8 cellular contexts compared by ENCODE assay signal in genomic region chr6:142944126-142945066, GRCh38. TPM values are rescaled to one million over a fixed set of nuclear protein-coding genes. Genes with fewer than 3 reads are reported as not detected.
DNase-seq lines count a peak whose midpoint lies in the region; ATAC-seq and TF ChIP-seq lines count a peak whose summit lies in the region.

No MANE protein-coding gene starts in this region.

- H3K27ac ChIP-seq in CD8-positive, alpha-beta T cell (ENCODE audit: low read depth, low read length): peak overlapping the region; percentile 97
- peak overlapping the region; percentile 84 for H3K27ac ChIP-seq in mesendoderm (ENCODE audit: low read depth, low read length)

- no CpG with 5 or more reads among the region's 57 CpGs for WGBS in mesendoderm (ENCODE audit: extremely low coverage, insufficient coverage, low lambda C conversion rate)

- H3K79me1 ChIP-seq in mesendoderm (ENCODE audit: low read length): peaks cover 5% of the 10 kb centered on the region

- peaks cover 55% of the 10 kb centered on the region for H3K4me1 Mint-ChIP-seq in CD8-positive, alpha-beta T cell (ENCODE audit: low read depth)
- H3K4me1 Mint-ChIP-seq in activated CD8-positive, alpha-beta memory T cell treated with anti-CD3 and anti-CD28 coated beads, Interleukin-2, amount 10 ng/mL, durations not matched to agents 7 days and 5 days: peaks cover 48% of the 10 kb centered on the region
- H3K4me1 Mint-ChIP-seq in effector memory CD8-positive, alpha-beta T cell (ENCODE audit: low read depth in 2 of 2): peaks cover 35 to 56% of the 10 kb centered on the region in 2 donors

- H2BK120ac ChIP-seq in mesendoderm (ENCODE audit: low read depth, low read length): no peak overlapping the region

- H2BK5ac ChIP-seq in mesendoderm (ENCODE audit: low read length): peak overlapping the region; percentile 48

- H3K9ac ChIP-seq in mesendoderm (ENCODE audit: low read length): peak overlapping the region; percentile 87

- H2AK5ac ChIP-seq in mesendoderm (ENCODE audit: low read length): no peak overlapping the region

- peaks cover 11% of the 10 kb centered on the region for H3K36me3 Mint-ChIP-seq in CD8-positive, alpha-beta T cell
- H3K36me3 Mint-ChIP-seq in activated CD8-positive, alpha-beta memory T cell treated with anti-CD3 and anti-CD28 coated beads, Interleukin-2, amount 10 ng/mL, durations not matched to agents 7 days and 5 days: no peaks in the 10 kb centered on the region
- peaks cover 55% of the 10 kb centered on the region for H3K36me3 Mint-ChIP-seq in effector memory CD8-positive, alpha-beta T cell (ENCODE audit: insufficient read depth)

- no peak overlapping the region for H3K4ac ChIP-seq in mesendoderm (ENCODE audit: low read depth, low read length)

- H3K56ac ChIP-seq in mesendoderm (ENCODE audit: low read length): peak overlapping the region; percentile 96

- H3K23ac ChIP-seq in mesendoderm (ENCODE audit: low read length): peak overlapping the region; percentile 92

- peak overlapping the region; percentile 67 for H3K4me3 ChIP-seq in CD8-positive, alpha-beta T cell (ENCODE audit: low read depth, low read length)
- peak overlapping the region; percentile 79 for H3K4me3 ChIP-seq in mesendoderm (ENCODE audit: low read length)

- peaks cover 12% of the 10 kb centered on the region for H3K79me2 ChIP-seq in mesendoderm (ENCODE audit: control insufficient read depth, insufficient read depth, low read length)

- TF ChIP-seq CTCF in CD8-positive, alpha-beta T cell (IDR thresholded peaks at IDR 0.05): no peak

- no peaks in the 10 kb centered on the region for H3K9me3 Mint-ChIP-seq in CD8-positive, alpha-beta T cell
- H3K9me3 Mint-ChIP-seq in activated CD8-positive, alpha-beta memory T cell treated with anti-CD3 and anti-CD28 coated beads, Interleukin-2, amount 10 ng/mL, durations not matched to agents 7 days and 5 days (ENCODE audit: low read depth): no peaks in the 10 kb centered on the region
- H3K9me3 Mint-ChIP-seq in effector memory CD8-positive, alpha-beta T cell: no peaks in the 10 kb centered on the region

- intact Hi-C loops in CD8-positive, alpha-beta T cell (cut with DNase I, micrococcal nuclease): loop anchor here (1.0 to 10.0 kb wide), 7 partner anchors 18 to 1120 kb away; partner anchors contain the start of gene LTV1 (in 2 of the 2)

- ATAC-seq in CD8-positive, alpha-beta T cell: peak; percentile 53
- ATAC-seq in activated CD8-positive, alpha-beta memory T cell treated with anti-CD3 and anti-CD28 coated beads, Interleukin-2, amount 10 ng/mL, durations not matched to agents 7 days and 5 days: peak; percentile 35
- ATAC-seq in effector memory CD8-positive, alpha-beta T cell (replicated peaks): peak; percentile 38
- no peak for ATAC-seq in GM19328 (IDR thresholded peaks at IDR 0.05; ENCODE audit: unreplicated experiment)

- peak overlapping the region; percentile 99 for H3K4me3 Mint-ChIP-seq in CD8-positive, alpha-beta T cell
- H3K4me3 Mint-ChIP-seq in activated CD8-positive, alpha-beta memory T cell treated with anti-CD3 and anti-CD28 coated beads, Interleukin-2, amount 10 ng/mL, durations not matched to agents 7 days and 5 days: peak overlapping the region; percentile 84
- H3K4me3 Mint-ChIP-seq in effector memory CD8-positive, alpha-beta T cell: peak overlapping the region; percentile 92 to 98

- peak overlapping the region; percentile 73 for H3K18ac ChIP-seq in mesendoderm (ENCODE audit: low read length)

- H3K4me1 ChIP-seq in CD8-positive, alpha-beta T cell (ENCODE audit: insufficient read depth, low read length): peaks cover 46% of the 10 kb centered on the region
- H3K4me1 ChIP-seq in mesendoderm (ENCODE audit: control insufficient read depth, low read depth, low read length): peaks cover 5% of the 10 kb centered on the region

- no peak overlapping the region for H2BK15ac ChIP-seq in mesendoderm (replicated peaks; ENCODE audit: low read depth)

- no peak overlapping the region for H4K8ac ChIP-seq in mesendoderm (ENCODE audit: low read depth, low read length)

- no peaks in the 10 kb centered on the region for H3K9me3 ChIP-seq in CD8-positive, alpha-beta T cell (ENCODE audit: low read length)

- CTCF ChIA-PET in CD8-positive, alpha-beta T cell (lab: Charles Lee): interaction anchor here (1.0 to 3.4 kb wide), 6 partner anchors 13 to 125 kb away, joined by 3 to 15 read pairs (median 5); no protein-coding TSS in a partner anchor
- CTCF ChIA-PET in activated CD8-positive, alpha-beta memory T cell treated with anti-CD3 and anti-CD28 coated beads, Interleukin-2, amount 10 ng/mL, durations not matched to agents 7 days and 5 days (lab: Charles Lee): interaction anchor here (1.0 to 2.3 kb wide), 10 partner anchors 9 to 99 kb away, joined by 3 to 10 read pairs (median 4); no protein-coding TSS in a partner anchor

- no peaks in the 10 kb centered on the region for H3K27me3 Mint-ChIP-seq in CD8-positive, alpha-beta T cell (ENCODE audit: low read depth)
- H3K27me3 Mint-ChIP-seq in activated CD8-positive, alpha-beta memory T cell treated with anti-CD3 and anti-CD28 coated beads, Interleukin-2, amount 10 ng/mL, durations not matched to agents 7 days and 5 days: no peaks in the 10 kb centered on the region
- H3K27me3 Mint-ChIP-seq in effector memory CD8-positive, alpha-beta T cell: no peaks in the 10 kb centered on the region

- no peaks in the 10 kb centered on the region for H3K36me3 ChIP-seq in CD8-positive, alpha-beta T cell (ENCODE audit: insufficient read depth, low read length)
- H3K36me3 ChIP-seq in mesendoderm (ENCODE audit: control insufficient read depth, insufficient read depth, low read length): no peaks in the 10 kb centered on the region

- peak; percentile 80 to 99 (median 87) for DNase-seq in CD8-positive, alpha-beta T cell
- DNase-seq in GOT3 (lab: John Stamatoyannopoulos, UW) (peak; percentile 15), NCI-H69 (lab: John Stamatoyannopoulos, UW) (peak; percentile 52), mesendoderm (peak; percentile 89)
- peak; percentile 95 for DNase-seq in activated CD8-positive, alpha-beta memory T cell treated with anti-CD3 and anti-CD28 coated beads, Interleukin-2, amount 10 ng/mL, durations not matched to agents 7 days and 5 days
- DNase-seq in effector memory CD8-positive, alpha-beta T cell: peak; percentile 85 to 86 (median 86)
- DNase-seq in stimulated activated CD8-positive, alpha-beta memory T cell treated with anti-CD3 and anti-CD28 coated beads, Interleukin-15, amount 100 ng/mL, for 1 hour (ENCODE audit: low read depth): peak; percentile 94

- no peak overlapping the region for H4K5ac ChIP-seq in mesendoderm (ENCODE audit: low read length)

- H3K4me2 ChIP-seq in mesendoderm (ENCODE audit: low read length): peak overlapping the region; percentile 97

- peak overlapping the region; percentile 100 for H3K27ac Mint-ChIP-seq in CD8-positive, alpha-beta T cell
- peak overlapping the region; percentile 96 for H3K27ac Mint-ChIP-seq in activated CD8-positive, alpha-beta memory T cell treated with anti-CD3 and anti-CD28 coated beads, Interleukin-2, amount 10 ng/mL, durations not matched to agents 7 days and 5 days
- peak overlapping the region; percentile 99 to 100 for H3K27ac Mint-ChIP-seq in effector memory CD8-positive, alpha-beta T cell

- H3K27me3 ChIP-seq in CD8-positive, alpha-beta T cell (ENCODE audit: insufficient read depth, low read length): no peaks in the 10 kb centered on the region
- H3K27me3 ChIP-seq in mesendoderm (ENCODE audit: insufficient read depth, low read length, poor library complexity): no peaks in the 10 kb centered on the region

- POLR2A ChIA-PET in CD8-positive, alpha-beta T cell (lab: Charles Lee): interaction anchor here (0.6 to 5.1 kb wide), 14 partner anchors 10 to 101 kb away, joined by 3 to 49 read pairs (median 5); no protein-coding TSS in a partner anchor

RNA-seq across cellular contexts. Expression of gene HIVEP2, which starts 0.6 kb away (rescaled TPM):
- 10 to 100 TPM; 30.8 to 31.0 TPM for total RNA-seq in CD8-positive, alpha-beta T cell
- 10 to 100 TPM; 24.1 to 28.8 TPM for total RNA-seq in activated CD8-positive, alpha-beta memory T cell treated with anti-CD3 and anti-CD28 coated beads, Interleukin-2, amount 10 ng/mL, durations not matched to agents 7 days and 5 days
- polyA plus RNA-seq in mesendoderm (2013, experiment 1 of 2): 2.2 TPM
- polyA plus RNA-seq in mesendoderm (2013, experiment 2 of 2): 2.3 TPM

Comparison
In these comparisons a context has a peak if more than half of its experiments do, and no peak if none do; other contexts are left out.
1. DNase-seq: peak in every context shown above with its lines; median percentile 95 in activated CD8-positive, alpha-beta memory T cell treated with anti-CD3 and anti-CD28 coated beads, Interleukin-2, amount 10 ng/mL, durations not matched to agents 7 days and 5 days; 94 in stimulated activated CD8-positive, alpha-beta memory T cell treated with anti-CD3 and anti-CD28 coated beads, Interleukin-15, amount 100 ng/mL, for 1 hour; 89 in mesendoderm; 87 in CD8-positive, alpha-beta T cell; 86 in effector memory CD8-positive, alpha-beta T cell; 52 in NCI-H69; 15 in GOT3.